ENCODE assay signal across 1 cellular context in the genomic region with DNA sequence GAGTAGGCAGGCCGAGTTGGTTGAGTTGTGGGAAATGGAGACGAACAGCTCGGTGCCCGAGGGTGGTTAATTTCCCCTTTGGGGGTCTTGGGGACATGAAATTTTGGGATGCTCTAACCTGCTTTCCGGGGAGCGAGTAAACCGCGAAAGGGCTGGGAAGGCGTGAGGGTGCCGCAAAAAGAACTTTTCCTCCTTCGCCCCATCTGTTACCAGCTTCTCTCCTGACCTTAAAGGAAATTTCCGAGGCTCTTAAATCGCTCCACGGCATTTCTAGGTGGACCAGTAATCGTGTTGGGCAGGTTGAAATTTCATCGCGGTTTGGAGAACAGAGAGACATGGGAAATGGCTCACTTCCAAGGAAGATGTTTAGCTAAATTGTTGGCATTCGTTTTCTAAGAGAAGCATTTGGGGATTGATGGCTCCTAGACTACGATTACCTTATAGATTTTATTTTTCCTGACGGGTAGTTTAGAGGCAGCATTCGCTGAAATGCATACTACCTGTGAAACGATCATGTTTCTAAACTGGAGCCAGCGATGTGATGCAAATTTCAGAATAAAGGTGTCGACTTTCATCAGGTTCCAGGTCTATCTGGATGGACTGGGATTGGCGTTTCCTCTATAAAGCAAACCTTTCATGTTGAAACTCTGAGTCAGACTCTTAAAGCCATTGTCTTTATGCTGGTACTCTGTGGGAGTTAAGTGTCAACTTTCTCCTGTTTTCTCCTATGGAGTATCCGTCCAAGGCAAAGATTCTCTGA.
TF ChIP-seq lines count a peak whose summit lies in the region.

No MANE protein-coding gene starts in this region.

TF ChIP-seq in HEK293, 187 proteins besides CTCF, POLR2A, EP300 and RAD21 (continued from another document and continues in another):
- TF ChIP-seq ZSCAN16 (tag by site-specific recombination; IDR thresholded peaks at IDR 0.05), result no peak
- no peak for TF ChIP-seq ZNF785 (tag by site-specific recombination; IDR thresholded peaks at IDR 0.05)
- TF ChIP-seq ZNF302 (tag by site-specific recombination; IDR thresholded peaks at IDR 0.05; ENCODE audit: low read depth), result no peak
- TF ChIP-seq ZNF623 (tag by site-specific recombination; IDR thresholded peaks at IDR 0.05), result no peak
- TF ChIP-seq ZSCAN23 (tag by site-specific recombination; IDR thresholded peaks at IDR 0.05), result no peak
- no peak for TF ChIP-seq ZNF416 (tag by site-specific recombination; IDR thresholded peaks at IDR 0.05)
- TF ChIP-seq MZF1 (tag by site-specific recombination; IDR thresholded peaks at IDR 0.05; ENCODE audit: borderline replicate concordance), result peak; percentile 55; the same call in 1 of the 2 replicates
- TF ChIP-seq, protein P1, sequence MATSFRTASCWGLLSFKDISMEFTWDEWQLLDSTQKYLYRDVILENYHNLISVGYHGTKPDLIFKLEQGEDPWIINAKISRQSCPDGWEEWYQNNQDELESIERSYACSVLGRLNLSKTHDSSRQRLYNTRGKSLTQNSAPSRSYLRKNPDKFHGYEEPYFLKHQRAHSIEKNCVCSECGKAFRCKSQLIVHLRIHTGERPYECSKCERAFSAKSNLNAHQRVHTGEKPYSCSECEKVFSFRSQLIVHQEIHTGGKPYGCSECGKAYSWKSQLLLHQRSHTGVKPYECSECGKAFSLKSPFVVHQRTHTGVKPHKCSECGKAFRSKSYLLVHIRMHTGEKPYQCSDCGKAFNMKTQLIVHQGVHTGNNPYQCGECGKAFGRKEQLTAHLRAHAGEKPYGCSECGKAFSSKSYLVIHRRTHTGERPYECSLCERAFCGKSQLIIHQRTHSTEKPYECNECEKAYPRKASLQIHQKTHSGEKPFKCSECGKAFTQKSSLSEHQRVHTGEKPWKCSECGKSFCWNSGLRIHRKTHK (tag by site-specific recombination; IDR thresholded peaks at IDR 0.05), result no peak
- TF ChIP-seq ZNF658 (tag by site-specific recombination; IDR thresholded peaks at IDR 0.05), result no peak
- TF ChIP-seq ZNF510 (tag by site-specific recombination; IDR thresholded peaks at IDR 0.05; ENCODE audit: insufficient replicate concordance), result no peak
- TF ChIP-seq ZNF404 (tag by site-specific recombination; IDR thresholded peaks at IDR 0.05), result no peak
- TF ChIP-seq ZNF664 (tag by site-specific recombination; IDR thresholded peaks at IDR 0.05), result no peak
- TF ChIP-seq, protein P2, sequence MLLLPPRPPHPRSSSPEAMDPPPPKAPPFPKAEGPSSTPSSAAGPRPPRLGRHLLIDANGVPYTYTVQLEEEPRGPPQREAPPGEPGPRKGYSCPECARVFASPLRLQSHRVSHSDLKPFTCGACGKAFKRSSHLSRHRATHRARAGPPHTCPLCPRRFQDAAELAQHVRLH (tag by site-specific recombination; IDR thresholded peaks at IDR 0.05), result no peak
- TF ChIP-seq ZNF707 (tag by site-specific recombination; IDR thresholded peaks at IDR 0.05), result no peak
- TF ChIP-seq ZNF624 (tag by site-specific recombination; IDR thresholded peaks at IDR 0.05), result no peak
- TF ChIP-seq ZFP37 (tag by site-specific recombination; IDR thresholded peaks at IDR 0.05), result no peak
- TF ChIP-seq, protein P3, sequence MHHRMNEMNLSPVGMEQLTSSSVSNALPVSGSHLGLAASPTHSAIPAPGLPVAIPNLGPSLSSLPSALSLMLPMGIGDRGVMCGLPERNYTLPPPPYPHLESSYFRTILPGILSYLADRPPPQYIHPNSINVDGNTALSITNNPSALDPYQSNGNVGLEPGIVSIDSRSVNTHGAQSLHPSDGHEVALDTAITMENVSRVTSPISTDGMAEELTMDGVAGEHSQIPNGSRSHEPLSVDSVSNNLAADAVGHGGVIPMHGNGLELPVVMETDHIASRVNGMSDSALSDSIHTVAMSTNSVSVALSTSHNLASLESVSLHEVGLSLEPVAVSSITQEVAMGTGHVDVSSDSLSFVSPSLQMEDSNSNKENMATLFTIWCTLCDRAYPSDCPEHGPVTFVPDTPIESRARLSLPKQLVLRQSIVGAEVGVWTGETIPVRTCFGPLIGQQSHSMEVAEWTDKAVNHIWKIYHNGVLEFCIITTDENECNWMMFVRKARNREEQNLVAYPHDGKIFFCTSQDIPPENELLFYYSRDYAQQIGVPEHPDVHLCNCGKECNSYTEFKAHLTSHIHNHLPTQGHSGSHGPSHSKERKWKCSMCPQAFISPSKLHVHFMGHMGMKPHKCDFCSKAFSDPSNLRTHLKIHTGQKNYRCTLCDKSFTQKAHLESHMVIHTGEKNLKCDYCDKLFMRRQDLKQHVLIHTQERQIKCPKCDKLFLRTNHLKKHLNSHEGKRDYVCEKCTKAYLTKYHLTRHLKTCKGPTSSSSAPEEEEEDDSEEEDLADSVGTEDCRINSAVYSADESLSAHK (tag by site-specific recombination; IDR thresholded peaks at IDR 0.05), result no peak
- no peak; the same call in 1 of the 2 replicates for TF ChIP-seq OSR2 (tag by site-specific recombination; IDR thresholded peaks at IDR 0.05)
- TF ChIP-seq ZNF596 (tag by site-specific recombination; IDR thresholded peaks at IDR 0.05), result no peak
- TF ChIP-seq KLF9 (tag by site-specific recombination; IDR thresholded peaks at IDR 0.05; ENCODE audit: low read depth), result no peak
- TF ChIP-seq, protein P4, sequence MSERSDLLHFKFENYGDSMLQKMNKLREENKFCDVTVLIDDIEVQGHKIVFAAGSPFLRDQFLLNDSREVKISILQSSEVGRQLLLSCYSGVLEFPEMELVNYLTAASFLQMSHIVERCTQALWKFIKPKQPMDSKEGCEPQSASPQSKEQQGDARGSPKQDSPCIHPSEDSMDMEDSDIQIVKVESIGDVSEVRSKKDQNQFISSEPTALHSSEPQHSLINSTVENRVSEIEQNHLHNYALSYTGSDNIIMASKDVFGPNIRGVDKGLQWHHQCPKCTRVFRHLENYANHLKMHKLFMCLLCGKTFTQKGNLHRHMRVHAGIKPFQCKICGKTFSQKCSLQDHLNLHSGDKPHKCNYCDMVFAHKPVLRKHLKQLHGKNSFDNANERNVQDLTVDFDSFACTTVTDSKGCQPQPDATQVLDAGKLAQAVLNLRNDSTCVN (tag by site-specific recombination; optimal IDR thresholded peaks at IDR 0.05), result peak; percentile 1
- TF ChIP-seq ZXDB (tag by site-specific recombination; IDR thresholded peaks at IDR 0.05), result peak; percentile 27; the same call in 1 of the 2 replicates
- TF ChIP-seq GLI4 (tag by site-specific recombination; IDR thresholded peaks at IDR 0.05), result no peak
- TF ChIP-seq, protein P5, sequence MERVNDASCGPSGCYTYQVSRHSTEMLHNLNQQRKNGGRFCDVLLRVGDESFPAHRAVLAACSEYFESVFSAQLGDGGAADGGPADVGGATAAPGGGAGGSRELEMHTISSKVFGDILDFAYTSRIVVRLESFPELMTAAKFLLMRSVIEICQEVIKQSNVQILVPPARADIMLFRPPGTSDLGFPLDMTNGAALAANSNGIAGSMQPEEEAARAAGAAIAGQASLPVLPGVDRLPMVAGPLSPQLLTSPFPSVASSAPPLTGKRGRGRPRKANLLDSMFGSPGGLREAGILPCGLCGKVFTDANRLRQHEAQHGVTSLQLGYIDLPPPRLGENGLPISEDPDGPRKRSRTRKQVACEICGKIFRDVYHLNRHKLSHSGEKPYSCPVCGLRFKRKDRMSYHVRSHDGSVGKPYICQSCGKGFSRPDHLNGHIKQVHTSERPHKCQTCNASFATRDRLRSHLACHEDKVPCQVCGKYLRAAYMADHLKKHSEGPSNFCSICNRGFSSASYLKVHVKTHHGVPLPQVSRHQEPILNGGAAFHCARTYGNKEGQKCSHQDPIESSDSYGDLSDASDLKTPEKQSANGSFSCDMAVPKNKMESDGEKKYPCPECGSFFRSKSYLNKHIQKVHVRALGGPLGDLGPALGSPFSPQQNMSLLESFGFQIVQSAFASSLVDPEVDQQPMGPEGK (tag by site-specific recombination; IDR thresholded peaks at IDR 0.05), result 0 out of 2 replicates have a peak, but pooled peaks have one; percentile 32
- TF ChIP-seq SETDB1 (IDR thresholded peaks at IDR 0.05; ENCODE audit: insufficient read length, low read length), result no peak
- TF ChIP-seq, protein P6, sequence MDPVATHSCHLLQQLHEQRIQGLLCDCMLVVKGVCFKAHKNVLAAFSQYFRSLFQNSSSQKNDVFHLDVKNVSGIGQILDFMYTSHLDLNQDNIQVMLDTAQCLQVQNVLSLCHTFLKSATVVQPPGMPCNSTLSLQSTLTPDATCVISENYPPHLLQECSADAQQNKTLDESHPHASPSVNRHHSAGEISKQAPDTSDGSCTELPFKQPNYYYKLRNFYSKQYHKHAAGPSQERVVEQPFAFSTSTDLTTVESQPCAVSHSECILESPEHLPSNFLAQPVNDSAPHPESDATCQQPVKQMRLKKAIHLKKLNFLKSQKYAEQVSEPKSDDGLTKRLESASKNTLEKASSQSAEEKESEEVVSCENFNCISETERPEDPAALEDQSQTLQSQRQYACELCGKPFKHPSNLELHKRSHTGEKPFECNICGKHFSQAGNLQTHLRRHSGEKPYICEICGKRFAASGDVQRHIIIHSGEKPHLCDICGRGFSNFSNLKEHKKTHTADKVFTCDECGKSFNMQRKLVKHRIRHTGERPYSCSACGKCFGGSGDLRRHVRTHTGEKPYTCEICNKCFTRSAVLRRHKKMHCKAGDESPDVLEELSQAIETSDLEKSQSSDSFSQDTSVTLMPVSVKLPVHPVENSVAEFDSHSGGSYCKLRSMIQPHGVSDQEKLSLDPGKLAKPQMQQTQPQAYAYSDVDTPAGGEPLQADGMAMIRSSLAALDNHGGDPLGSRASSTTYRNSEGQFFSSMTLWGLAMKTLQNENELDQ (tag by site-specific recombination; IDR thresholded peaks at IDR 0.05; ENCODE audit: low read depth), result no peak
- TF ChIP-seq ZNF558 (tag by site-specific recombination; IDR thresholded peaks at IDR 0.05), result no peak
- no peak for TF ChIP-seq ZNF792 (tag by site-specific recombination; IDR thresholded peaks at IDR 0.05)
- TF ChIP-seq, protein P7, sequence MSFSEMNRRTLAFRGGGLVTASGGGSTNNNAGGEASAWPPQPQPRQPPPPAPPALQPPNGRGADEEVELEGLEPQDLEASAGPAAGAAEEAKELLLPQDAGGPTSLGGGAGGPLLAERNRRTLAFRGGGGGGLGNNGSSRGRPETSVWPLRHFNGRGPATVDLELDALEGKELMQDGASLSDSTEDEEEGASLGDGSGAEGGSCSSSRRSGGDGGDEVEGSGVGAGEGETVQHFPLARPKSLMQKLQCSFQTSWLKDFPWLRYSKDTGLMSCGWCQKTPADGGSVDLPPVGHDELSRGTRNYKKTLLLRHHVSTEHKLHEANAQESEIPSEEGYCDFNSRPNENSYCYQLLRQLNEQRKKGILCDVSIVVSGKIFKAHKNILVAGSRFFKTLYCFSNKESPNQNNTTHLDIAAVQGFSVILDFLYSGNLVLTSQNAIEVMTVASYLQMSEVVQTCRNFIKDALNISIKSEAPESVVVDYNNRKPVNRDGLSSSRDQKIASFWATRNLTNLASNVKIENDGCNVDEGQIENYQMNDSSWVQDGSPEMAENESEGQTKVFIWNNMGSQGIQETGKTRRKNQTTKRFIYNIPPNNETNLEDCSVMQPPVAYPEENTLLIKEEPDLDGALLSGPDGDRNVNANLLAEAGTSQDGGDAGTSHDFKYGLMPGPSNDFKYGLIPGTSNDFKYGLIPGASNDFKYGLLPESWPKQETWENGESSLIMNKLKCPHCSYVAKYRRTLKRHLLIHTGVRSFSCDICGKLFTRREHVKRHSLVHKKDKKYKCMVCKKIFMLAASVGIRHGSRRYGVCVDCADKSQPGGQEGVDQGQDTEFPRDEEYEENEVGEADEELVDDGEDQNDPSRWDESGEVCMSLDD (tag by site-specific recombination; IDR thresholded peaks at IDR 0.05), result no peak
- no peak for TF ChIP-seq ZNF114 (tag by site-specific recombination; IDR thresholded peaks at IDR 0.05)
- TF ChIP-seq ZFP3 (tag by site-specific recombination; IDR thresholded peaks at IDR 0.05; ENCODE audit: low read depth), result no peak
- TF ChIP-seq ZNF830 (tag by site-specific recombination; IDR thresholded peaks at IDR 0.05; ENCODE audit: low read depth), result no peak
- TF ChIP-seq ZNF48 (tag by site-specific recombination; IDR thresholded peaks at IDR 0.05), result no peak
- TF ChIP-seq ZEB2 (tag by site-specific recombination; IDR thresholded peaks at IDR 0.05), result peak; percentile 19; the same call in 1 of the 2 replicates
- no peak for TF ChIP-seq ZNF214 (tag by site-specific recombination; IDR thresholded peaks at IDR 0.05; ENCODE audit: borderline replicate concordance)
- TF ChIP-seq KLF7 (tag by site-specific recombination; IDR thresholded peaks at IDR 0.05; ENCODE audit: borderline replicate concordance), result no peak
- no peak for TF ChIP-seq ZNF747 (tag by site-specific recombination; IDR thresholded peaks at IDR 0.05)
- TF ChIP-seq ZNF174 (tag by site-specific recombination; IDR thresholded peaks at IDR 0.05), result no peak
- TF ChIP-seq KLF1 (tag by site-specific recombination; IDR thresholded peaks at IDR 0.05), result no peak
- no peak for TF ChIP-seq ZNF514 (tag by site-specific recombination; IDR thresholded peaks at IDR 0.05)
- TF ChIP-seq, protein P8, sequence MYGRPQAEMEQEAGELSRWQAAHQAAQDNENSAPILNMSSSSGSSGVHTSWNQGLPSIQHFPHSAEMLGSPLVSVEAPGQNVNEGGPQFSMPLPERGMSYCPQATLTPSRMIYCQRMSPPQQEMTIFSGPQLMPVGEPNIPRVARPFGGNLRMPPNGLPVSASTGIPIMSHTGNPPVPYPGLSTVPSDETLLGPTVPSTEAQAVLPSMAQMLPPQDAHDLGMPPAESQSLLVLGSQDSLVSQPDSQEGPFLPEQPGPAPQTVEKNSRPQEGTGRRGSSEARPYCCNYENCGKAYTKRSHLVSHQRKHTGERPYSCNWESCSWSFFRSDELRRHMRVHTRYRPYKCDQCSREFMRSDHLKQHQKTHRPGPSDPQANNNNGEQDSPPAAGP (tag by site-specific recombination; IDR thresholded peaks at IDR 0.05), result no peak
- no peak for TF ChIP-seq HOXC10 (CRISPR knock-in tag; IDR thresholded peaks at IDR 0.05)
- TF ChIP-seq, protein P9, sequence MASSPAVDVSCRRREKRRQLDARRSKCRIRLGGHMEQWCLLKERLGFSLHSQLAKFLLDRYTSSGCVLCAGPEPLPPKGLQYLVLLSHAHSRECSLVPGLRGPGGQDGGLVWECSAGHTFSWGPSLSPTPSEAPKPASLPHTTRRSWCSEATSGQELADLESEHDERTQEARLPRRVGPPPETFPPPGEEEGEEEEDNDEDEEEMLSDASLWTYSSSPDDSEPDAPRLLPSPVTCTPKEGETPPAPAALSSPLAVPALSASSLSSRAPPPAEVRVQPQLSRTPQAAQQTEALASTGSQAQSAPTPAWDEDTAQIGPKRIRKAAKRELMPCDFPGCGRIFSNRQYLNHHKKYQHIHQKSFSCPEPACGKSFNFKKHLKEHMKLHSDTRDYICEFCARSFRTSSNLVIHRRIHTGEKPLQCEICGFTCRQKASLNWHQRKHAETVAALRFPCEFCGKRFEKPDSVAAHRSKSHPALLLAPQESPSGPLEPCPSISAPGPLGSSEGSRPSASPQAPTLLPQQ (tag by site-specific recombination; IDR thresholded peaks at IDR 0.05), result no peak; the same call in 1 of the 2 replicates
- TF ChIP-seq ZNF677 (tag by site-specific recombination; IDR thresholded peaks at IDR 0.05), result no peak
- TF ChIP-seq KLF16 (tag by site-specific recombination; IDR thresholded peaks at IDR 0.05), result no peak
- TF ChIP-seq ZNF211 (tag by site-specific recombination; IDR thresholded peaks at IDR 0.05; ENCODE audit: low read depth), result no peak
- TF ChIP-seq KLF10 (tag by site-specific recombination; IDR thresholded peaks at IDR 0.05), result no peak; the same call in 1 of the 2 replicates
